ENCODE assay signal across 1 cellular context in the genomic region with DNA sequence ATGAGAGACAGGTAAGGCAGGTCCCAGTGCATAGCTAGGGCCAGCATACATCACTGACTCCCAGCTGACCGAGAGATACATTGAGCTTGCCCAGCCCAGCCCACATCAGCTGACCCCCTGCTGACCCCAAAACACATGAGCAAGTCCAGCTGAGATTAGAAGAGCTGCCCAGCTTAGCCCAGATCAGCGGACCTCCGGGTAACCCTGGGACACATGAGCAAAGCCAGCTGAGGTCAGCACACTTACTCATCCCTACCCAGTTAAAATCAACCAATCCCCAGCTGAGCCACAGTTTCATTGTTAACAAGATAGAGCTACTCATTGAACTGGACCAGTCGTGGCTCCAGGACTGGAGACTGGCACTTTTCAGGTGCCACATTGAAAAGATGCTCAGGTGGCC.
TF ChIP-seq lines count a peak whose summit lies in the region.

No MANE protein-coding gene starts in this region.

TF ChIP-seq in SK-N-SH treated with all-trans-retinoic acid at 6 μM for 48 hours, 23 proteins besides CTCF, POLR2A, EP300 and RAD21:
- TF ChIP-seq, protein P1, sequence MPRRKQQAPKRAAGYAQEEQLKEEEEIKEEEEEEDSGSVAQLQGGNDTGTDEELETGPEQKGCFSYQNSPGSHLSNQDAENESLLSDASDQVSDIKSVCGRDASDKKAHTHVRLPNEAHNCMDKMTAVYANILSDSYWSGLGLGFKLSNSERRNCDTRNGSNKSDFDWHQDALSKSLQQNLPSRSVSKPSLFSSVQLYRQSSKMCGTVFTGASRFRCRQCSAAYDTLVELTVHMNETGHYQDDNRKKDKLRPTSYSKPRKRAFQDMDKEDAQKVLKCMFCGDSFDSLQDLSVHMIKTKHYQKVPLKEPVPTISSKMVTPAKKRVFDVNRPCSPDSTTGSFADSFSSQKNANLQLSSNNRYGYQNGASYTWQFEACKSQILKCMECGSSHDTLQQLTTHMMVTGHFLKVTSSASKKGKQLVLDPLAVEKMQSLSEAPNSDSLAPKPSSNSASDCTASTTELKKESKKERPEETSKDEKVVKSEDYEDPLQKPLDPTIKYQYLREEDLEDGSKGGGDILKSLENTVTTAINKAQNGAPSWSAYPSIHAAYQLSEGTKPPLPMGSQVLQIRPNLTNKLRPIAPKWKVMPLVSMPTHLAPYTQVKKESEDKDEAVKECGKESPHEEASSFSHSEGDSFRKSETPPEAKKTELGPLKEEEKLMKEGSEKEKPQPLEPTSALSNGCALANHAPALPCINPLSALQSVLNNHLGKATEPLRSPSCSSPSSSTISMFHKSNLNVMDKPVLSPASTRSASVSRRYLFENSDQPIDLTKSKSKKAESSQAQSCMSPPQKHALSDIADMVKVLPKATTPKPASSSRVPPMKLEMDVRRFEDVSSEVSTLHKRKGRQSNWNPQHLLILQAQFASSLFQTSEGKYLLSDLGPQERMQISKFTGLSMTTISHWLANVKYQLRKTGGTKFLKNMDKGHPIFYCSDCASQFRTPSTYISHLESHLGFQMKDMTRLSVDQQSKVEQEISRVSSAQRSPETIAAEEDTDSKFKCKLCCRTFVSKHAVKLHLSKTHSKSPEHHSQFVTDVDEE (CRISPR knock-in tag; IDR thresholded peaks at IDR 0.05): no peak
- TF ChIP-seq RARB (CRISPR knock-in tag; IDR thresholded peaks at IDR 0.05): no peak
- TF ChIP-seq, protein P2, sequence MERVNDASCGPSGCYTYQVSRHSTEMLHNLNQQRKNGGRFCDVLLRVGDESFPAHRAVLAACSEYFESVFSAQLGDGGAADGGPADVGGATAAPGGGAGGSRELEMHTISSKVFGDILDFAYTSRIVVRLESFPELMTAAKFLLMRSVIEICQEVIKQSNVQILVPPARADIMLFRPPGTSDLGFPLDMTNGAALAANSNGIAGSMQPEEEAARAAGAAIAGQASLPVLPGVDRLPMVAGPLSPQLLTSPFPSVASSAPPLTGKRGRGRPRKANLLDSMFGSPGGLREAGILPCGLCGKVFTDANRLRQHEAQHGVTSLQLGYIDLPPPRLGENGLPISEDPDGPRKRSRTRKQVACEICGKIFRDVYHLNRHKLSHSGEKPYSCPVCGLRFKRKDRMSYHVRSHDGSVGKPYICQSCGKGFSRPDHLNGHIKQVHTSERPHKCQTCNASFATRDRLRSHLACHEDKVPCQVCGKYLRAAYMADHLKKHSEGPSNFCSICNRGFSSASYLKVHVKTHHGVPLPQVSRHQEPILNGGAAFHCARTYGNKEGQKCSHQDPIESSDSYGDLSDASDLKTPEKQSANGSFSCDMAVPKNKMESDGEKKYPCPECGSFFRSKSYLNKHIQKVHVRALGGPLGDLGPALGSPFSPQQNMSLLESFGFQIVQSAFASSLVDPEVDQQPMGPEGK (CRISPR knock-in tag; IDR thresholded peaks at IDR 0.05; ENCODE audit: borderline replicate concordance): no peak
- no peak for TF ChIP-seq ZNF8 (CRISPR knock-in tag; IDR thresholded peaks at IDR 0.05)
- no peak for TF ChIP-seq ZC3H10 (CRISPR knock-in tag; IDR thresholded peaks at IDR 0.05)
- TF ChIP-seq ZNF70 (CRISPR knock-in tag; IDR thresholded peaks at IDR 0.05): no peak
- no peak for TF ChIP-seq ARNTL (CRISPR knock-in tag; IDR thresholded peaks at IDR 0.05; ENCODE audit: borderline replicate concordance, low read depth)
- TF ChIP-seq, protein P3, sequence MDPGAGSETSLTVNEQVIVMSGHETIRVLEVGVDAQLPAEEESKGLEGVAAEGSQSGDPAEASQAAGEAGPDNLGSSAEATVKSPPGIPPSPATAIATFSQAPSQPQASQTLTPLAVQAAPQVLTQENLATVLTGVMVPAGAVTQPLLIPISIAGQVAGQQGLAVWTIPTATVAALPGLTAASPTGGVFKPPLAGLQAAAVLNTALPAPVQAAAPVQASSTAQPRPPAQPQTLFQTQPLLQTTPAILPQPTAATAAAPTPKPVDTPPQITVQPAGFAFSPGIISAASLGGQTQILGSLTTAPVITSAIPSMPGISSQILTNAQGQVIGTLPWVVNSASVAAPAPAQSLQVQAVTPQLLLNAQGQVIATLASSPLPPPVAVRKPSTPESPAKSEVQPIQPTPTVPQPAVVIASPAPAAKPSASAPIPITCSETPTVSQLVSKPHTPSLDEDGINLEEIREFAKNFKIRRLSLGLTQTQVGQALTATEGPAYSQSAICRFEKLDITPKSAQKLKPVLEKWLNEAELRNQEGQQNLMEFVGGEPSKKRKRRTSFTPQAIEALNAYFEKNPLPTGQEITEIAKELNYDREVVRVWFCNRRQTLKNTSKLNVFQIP (CRISPR knock-in tag; IDR thresholded peaks at IDR 0.05; ENCODE audit: borderline replicate concordance, low read depth): no peak
- no peak for TF ChIP-seq ISL1 (CRISPR knock-in tag; IDR thresholded peaks at IDR 0.05)
